Comparison of ENCODE assay signal across 17 cellular contexts in genomic region chr10:43735907-43736306, GRCh38.
A peak's percentile ranks its signal among the peaks of the same experiment; 100 is the strongest.
DNase-seq lines count a peak whose midpoint lies in the region; ATAC-seq and TF ChIP-seq lines count a peak whose summit lies in the region.
"Had no signal": no experiment of that assay in that cellular context is flagged by ENCODE, and none has a peak within 500 bp of the region (broad histone marks: within the 10 kb centered on the region; RNA-seq: fewer than 3 reads in every experiment).

No MANE protein-coding gene starts in this region.

- H3K79me2 ChIP-seq in hepatocyte: no peaks in the 10 kb centered on the region

- POLR2A ChIA-PET in AG04450 (lab: Yijun Ruan, JAX): no interaction called here

- H3K4me2 ChIP-seq in hepatocyte: no peak overlapping the region

- H3K4me3 ChIP-seq in AG04450 (ENCODE audit: low read depth, low read length) (no peak overlapping the region), adipocyte (ENCODE audit: low read length) (no peak overlapping the region), hepatocyte (no peak overlapping the region)
- H3K4me3 ChIP-seq: K562 had no signal

- 38% methylated on average over 2 of the region's 2 CpGs for WGBS in hepatocyte (ENCODE audit: low lambda C conversion rate, missing lambda C conversion rate)

- no peak overlapping the region for H3K27ac Mint-ChIP-seq in activated T-cell treated with anti-CD3 and anti-CD28 coated beads, Interleukin-2, amount 50 U/mL, for 24 hours

- H3K36me3 ChIP-seq in adipocyte (ENCODE audit: control insufficient read depth, insufficient read depth, low read length, severe bottlenecking) (no peaks in the 10 kb centered on the region), hepatocyte (replicated peaks; ENCODE audit: insufficient read depth, low read depth) (no peaks in the 10 kb centered on the region)

- TF ChIP-seq CTCF in AG04450 (IDR thresholded peaks at IDR 0.05; ENCODE audit: low read depth, low read length): no peak
- TF ChIP-seq CTCF in hepatocyte (IDR thresholded peaks at IDR 0.05; ENCODE audit: poor library complexity): no peak

- CTCF ChIA-PET in AG04450 (lab: Charles Lee): interaction anchor here (0.8 kb wide), 1 partner anchor 11 kb away, joined by 3 read pairs; no protein-coding TSS in a partner anchor

- DNase-seq in AG04450 (ENCODE audit: low read depth, low spot score) (peak; percentile 13), ELR (ENCODE audit: low read depth) (peak; percentile 30), adipocyte (ENCODE audit: low read depth) (peak; percentile 44), hepatocyte (ENCODE audit: low spot score) (no peak), NCI-H82 treated with DMSO at 0.1 percent for 48 hours (lab: John Stamatoyannopoulos, UW; ENCODE audit: unreplicated experiment) (no peak), SW480 (ENCODE audit: low spot score) (no peak)
- DNase-seq in activated T-cell treated with anti-CD3 and anti-CD28 coated beads, Interleukin-2, amount 50 U/mL, for 24 hours: no peak
- DNase-seq: C1 segment of cervical spinal cord, NCI-H1417, NCI-H2029, NCI-H2171 treated with DMSO at 0.1 percent for 48 hours, NCI-H510A, NCI-H82, SHP77 treated with DMSO at 0.1 percent for 48 hours had no signal

- H3K27ac ChIP-seq in AG04450 (ENCODE audit: low read depth, low read length): no peak overlapping the region
- H3K27ac ChIP-seq in hepatocyte: peak overlapping the region; percentile 46

- H3K4me1 ChIP-seq in adipocyte (ENCODE audit: control insufficient read depth, insufficient read depth, low read length): no peaks in the 10 kb centered on the region
- peaks cover 15% of the 10 kb centered on the region for H3K4me1 ChIP-seq in hepatocyte (ENCODE audit: insufficient read depth)

- no peaks in the 10 kb centered on the region for H3K27me3 ChIP-seq in AG04450 (ENCODE audit: control insufficient read depth, insufficient read depth, low read length)
- peaks cover 3% of the 10 kb centered on the region for H3K27me3 ChIP-seq in adipocyte (replicated peaks; ENCODE audit: control insufficient read depth, insufficient read depth, low read length)
- H3K27me3 ChIP-seq in hepatocyte: no peaks in the 10 kb centered on the region

- no peaks in the 10 kb centered on the region for H4K20me1 ChIP-seq in hepatocyte (ENCODE audit: insufficient read depth, poor library complexity, severe bottlenecking)

- peaks cover 17% of the 10 kb centered on the region for H3K4me1 Mint-ChIP-seq in activated T-cell treated with anti-CD3 and anti-CD28 coated beads, Interleukin-2, amount 50 U/mL, for 24 hours (ENCODE audit: low read depth)

- H2AFZ ChIP-seq in hepatocyte: no peak overlapping the region

- no peaks in the 10 kb centered on the region for H3K36me3 Mint-ChIP-seq in activated T-cell treated with anti-CD3 and anti-CD28 coated beads, Interleukin-2, amount 50 U/mL, for 24 hours (ENCODE audit: low read depth)

- no peaks in the 10 kb centered on the region for H3K9me2 ChIP-seq in hepatocyte (replicated peaks; ENCODE audit: insufficient read depth)

- no peaks in the 10 kb centered on the region for H3K9me3 ChIP-seq in AG04450 (ENCODE audit: control insufficient read depth, insufficient read depth, low read length)
- peaks cover 12% of the 10 kb centered on the region for H3K9me3 ChIP-seq in adipocyte (ENCODE audit: control insufficient read depth, low read length)
- H3K9me3 ChIP-seq in hepatocyte (ENCODE audit: low read depth): no peaks in the 10 kb centered on the region

- H3K27me3 Mint-ChIP-seq in activated T-cell treated with anti-CD3 and anti-CD28 coated beads, Interleukin-2, amount 50 U/mL, for 24 hours: peaks cover 7% of the 10 kb centered on the region

- no peak overlapping the region for H3K9ac ChIP-seq in adipocyte (ENCODE audit: low read length)

- H3K9me3 Mint-ChIP-seq in activated T-cell treated with anti-CD3 and anti-CD28 coated beads, Interleukin-2, amount 50 U/mL, for 24 hours: peaks cover 3% of the 10 kb centered on the region

- no peak for ATAC-seq in HG02610 (IDR thresholded peaks at IDR 0.05; ENCODE audit: unreplicated experiment)
- ATAC-seq: HCT116, K562 had no signal

- H3K4me3 Mint-ChIP-seq in activated T-cell treated with anti-CD3 and anti-CD28 coated beads, Interleukin-2, amount 50 U/mL, for 24 hours: no peak overlapping the region

Comparison
In these comparisons a context has a peak if more than half of its experiments do, and no peak if none do; other contexts are left out.
1. DNase-seq: peak in AG04450 (single experiment), ELR (single experiment) and adipocyte (single experiment); none in hepatocyte (single experiment), activated T-cell treated with anti-CD3 and anti-CD28 coated beads, Interleukin-2, amount 50 U/mL, for 24 hours (single experiment), NCI-H82 treated with DMSO at 0.1 percent for 48 hours (single experiment) and SW480 (single experiment).